ENCODE assay signal across 8 cellular contexts in the genomic region with DNA sequence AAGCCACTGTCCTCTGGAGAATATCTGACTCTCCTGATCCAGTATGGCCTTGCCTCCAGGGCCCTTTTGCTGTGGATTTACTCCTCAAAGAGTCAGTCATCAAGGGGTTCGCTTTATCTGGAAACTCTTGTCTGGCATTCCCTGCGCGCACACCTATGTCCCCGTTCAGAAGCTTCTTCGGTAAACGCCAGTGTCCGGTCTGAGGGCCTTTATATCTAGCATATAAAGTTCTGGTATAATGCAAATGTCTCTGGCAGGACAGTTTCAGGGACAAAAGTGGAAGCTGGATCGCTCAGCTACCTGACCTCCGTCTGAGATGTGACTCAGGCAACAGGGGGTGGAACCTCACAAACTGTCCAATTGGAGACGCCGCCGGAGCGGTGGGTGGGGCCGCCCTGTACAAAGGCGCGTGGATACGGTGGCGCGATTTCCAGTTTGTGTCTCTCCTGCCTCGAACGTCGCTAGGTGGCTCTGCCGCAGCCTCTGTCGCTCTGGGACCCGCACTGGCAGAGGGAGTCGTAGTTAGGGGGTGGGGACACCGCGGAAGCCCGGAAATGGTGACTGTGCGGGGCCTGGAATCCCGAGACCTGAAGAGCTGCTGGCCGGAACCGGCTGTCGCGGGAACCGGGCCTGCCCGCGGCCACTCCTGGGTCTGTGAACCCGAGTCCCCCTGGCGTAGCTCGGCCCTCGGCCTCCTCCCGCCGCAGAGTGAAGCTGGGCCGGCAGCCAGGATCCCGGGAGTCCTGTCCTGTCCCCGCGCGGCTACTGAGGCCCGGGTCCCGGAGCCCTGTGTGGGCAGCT. TPM values are rescaled to one million over a fixed set of nuclear protein-coding genes. Genes with fewer than 3 reads are reported as not detected.
DNase-seq lines count a peak whose midpoint lies in the region; FAIRE-seq and TF ChIP-seq lines count a peak whose summit lies in the region.

No MANE protein-coding gene starts in this region.

- peak; percentile 63 to 68 for TF ChIP-seq POLR2A in uterus (IDR thresholded peaks at IDR 0.05)

- H3K4me3 ChIP-seq in astrocyte (ENCODE audit: insufficient read depth, low read depth, low read length) (peak overlapping the region; percentile 62), uterus (peak overlapping the region; percentile 52 to 67)

- peak overlapping the region; percentile 91 for H2AFZ ChIP-seq in astrocyte (ENCODE audit: low read depth, low read length)

- peak overlapping the region; percentile 24 for H3K27ac ChIP-seq in astrocyte (ENCODE audit: low read depth, low read length)
- H3K27ac ChIP-seq in uterus = peak overlapping the region; percentile 78 to 82

- no peaks in the 10 kb centered on the region for H4K20me1 ChIP-seq in astrocyte (ENCODE audit: insufficient read depth, low read length)

- DNase-seq in DMS153 (lab: John Stamatoyannopoulos, UW) = peak; percentile 91
- DNase-seq in GOT3 (lab: John Stamatoyannopoulos, UW) = peak; percentile 58
- DNase-seq in NCI-H128 (lab: John Stamatoyannopoulos, UW; ENCODE audit: unreplicated experiment) = peak; percentile 92
- peak; percentile 67 to 91 (median 85) for DNase-seq in T-helper 2 cell
- DNase-seq in astrocyte (ENCODE audit: low read depth) = peak; percentile 78
- peak; percentile 92 for DNase-seq in hepatic stellate cell (ENCODE audit: low spot score)
- peak; percentile 41 for DNase-seq in pulmonary artery endothelial cell (ENCODE audit: low read depth, low spot score)
- DNase-seq in uterus = peak; percentile 87 to 92

- H3K4me2 ChIP-seq in astrocyte (ENCODE audit: low read length) = peak overlapping the region; percentile 95

- H3K4me1 Mint-ChIP-seq in astrocyte (ENCODE audit: low read depth, unreplicated experiment) = no peaks in the 10 kb centered on the region

- H3K9me3 Mint-ChIP-seq in astrocyte (ENCODE audit: unreplicated experiment) = peaks cover 6% of the 10 kb centered on the region

- H3K27me3 Mint-ChIP-seq in astrocyte (ENCODE audit: low read depth, unreplicated experiment) = no peaks in the 10 kb centered on the region

- H3K27me3 ChIP-seq in astrocyte (ENCODE audit: insufficient read depth, low read length) (no peaks in the 10 kb centered on the region), uterus (no peaks in the 10 kb centered on the region)

- intact Hi-C loops in uterus (cut with DNase I; ENCODE audit: low total_unique reads) = no loop called here

- H3K36me3 ChIP-seq in astrocyte (ENCODE audit: insufficient read depth, low read length) (no peaks in the 10 kb centered on the region), uterus (no peaks in the 10 kb centered on the region)

- no peak for TF ChIP-seq CTCF in astrocyte (IDR thresholded peaks at IDR 0.05; ENCODE audit: insufficient read depth, low read depth, low read length)
- TF ChIP-seq CTCF in uterus (IDR thresholded peaks at IDR 0.05) = peak; percentile 31 to 45 (median 39)

- no peaks in the 10 kb centered on the region for H3K79me2 ChIP-seq in astrocyte (ENCODE audit: insufficient read depth, low read length)

- peaks cover 4% of the 10 kb centered on the region for H3K4me1 ChIP-seq in astrocyte (ENCODE audit: insufficient read depth, low read length)
- H3K4me1 ChIP-seq in uterus = no peaks in the 10 kb centered on the region

- H3K36me3 Mint-ChIP-seq in astrocyte (ENCODE audit: low read depth, unreplicated experiment) = peaks cover 2% of the 10 kb centered on the region

- H3K9ac ChIP-seq in astrocyte (ENCODE audit: low read length) = peak overlapping the region; percentile 76

- FAIRE-seq in astrocyte (lab: Jason Lieb, UNC) = peak; percentile 39

- H3K27ac Mint-ChIP-seq in astrocyte (ENCODE audit: unreplicated experiment) = peak overlapping the region; percentile 66

- H3K4me3 Mint-ChIP-seq in astrocyte (ENCODE audit: unreplicated experiment) = peak overlapping the region; percentile 80

- no peaks in the 10 kb centered on the region for H3K9me3 ChIP-seq in astrocyte (ENCODE audit: insufficient read depth, low read depth, low read length)
- H3K9me3 ChIP-seq in uterus = no peaks in the 10 kb centered on the region

RNA-seq across cellular contexts. Expression of a gene that starts 10.6 kb away (rescaled TPM):
- total RNA-seq in astrocyte = 2.3 and 2.8 TPM in 2 replicates
- 2.6 and 3.9 TPM in 2 replicates for total RNA-seq in pulmonary artery endothelial cell
- total RNA-seq in uterus = 10 to 100 TPM in 1 of 4 donors, 1 to 10 TPM in 3; 5.0 to 20.8 (median 6.9) TPM

RNA-seq across cellular contexts. Expression of a gene that starts 54.4 kb away (rescaled TPM):
- 2.5 and 4.3 TPM in 2 replicates for total RNA-seq in astrocyte
- 3.6 and 6.0 TPM in 2 replicates for total RNA-seq in pulmonary artery endothelial cell
- total RNA-seq in uterus = 10 to 100 TPM in 1 of 4 donors, 1 to 10 TPM in 3; 5.3 to 15.4 (median 8.4) TPM

RNA-seq across cellular contexts. Expression of a gene that starts 56.1 kb away (rescaled TPM):
- total RNA-seq in astrocyte (9.7 and 11.5 TPM in 2 replicates), pulmonary artery endothelial cell (6.8 and 9.1 TPM in 2 replicates), uterus (10 to 100 TPM in 3 of 4 donors, under 1 TPM in 1; 0.88 to 28.1 (median 21.9) TPM)

Comparison
In these comparisons a context has a peak if more than half of its experiments do, and no peak if none do; other contexts are left out.
1. Peak in every context shown above with its lines: DNase-seq, H3K4me3 ChIP-seq and H3K27ac ChIP-seq.
2. DNase-seq: peak in every context shown above with its lines; median percentile 92 in NCI-H128; 92 in hepatic stellate cell; 91 in DMS153; 90 in uterus; 85 in T-helper 2 cell; 78 in astrocyte; 58 in GOT3; 41 in pulmonary artery endothelial cell.